Comparison of ENCODE assay signal across 17 cellular contexts in the genomic region with DNA sequence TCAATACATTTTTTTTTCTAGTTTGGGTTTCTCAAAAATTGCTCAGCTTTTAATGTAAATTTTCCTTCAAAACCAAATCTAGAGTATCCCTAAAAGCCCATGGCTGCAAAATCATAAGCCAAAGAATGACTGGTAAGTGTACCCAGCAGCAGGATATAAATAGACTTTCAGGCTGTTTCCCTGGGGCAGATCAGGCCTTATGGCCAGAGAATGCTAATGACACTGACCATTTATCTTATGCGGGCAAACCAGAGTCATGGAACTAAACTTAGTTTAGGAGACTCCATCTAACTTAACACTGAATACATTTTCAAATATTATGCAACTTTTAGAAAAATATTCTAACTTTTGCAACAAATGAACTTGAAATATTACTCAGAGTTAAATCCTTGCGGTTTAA. TPM values are rescaled to one million over a fixed set of nuclear protein-coding genes. Genes with fewer than 3 reads are reported as not detected.
DNase-seq lines count a peak whose midpoint lies in the region; ATAC-seq and TF ChIP-seq lines count a peak whose summit lies in the region.
"Had no signal": no experiment of that assay in that cellular context is flagged by ENCODE, and none has a peak within 500 bp of the region (broad histone marks: within the 10 kb centered on the region; RNA-seq: fewer than 3 reads in every experiment).

No MANE protein-coding gene starts in this region.

- TF ChIP-seq CTCF in 22Rv1 (IDR thresholded peaks at IDR 0.05) (no peak), PC-9 (conservative IDR thresholded peaks at IDR 0.05) (no peak), esophagus squamous epithelium (IDR thresholded peaks at IDR 0.05) (no peak)

- POLR2A ChIA-PET in PC-9 (lab: Charles Lee; ENCODE audit: unreplicated experiment): interaction anchor here (0.6 kb wide), 1 partner anchor 372 kb away, joined by 3 read pairs; no protein-coding TSS in a partner anchor

- H3K9me3 ChIP-seq in PC-9 (ENCODE audit: insufficient read depth, low read depth) (no peaks in the 10 kb centered on the region), esophagus squamous epithelium (no peaks in the 10 kb centered on the region)
- H3K9me3 ChIP-seq: right lobe of liver had no signal

- peak overlapping the region; percentile 89 for H3K4me2 ChIP-seq in PC-9

- 85 to 88% methylated on average over 2 of the region's 2 CpGs for WGBS in esophagus squamous epithelium, 2 donors

- no peak for ATAC-seq in GM19452 (IDR thresholded peaks at IDR 0.05; ENCODE audit: unreplicated experiment)
- ATAC-seq: activated T-helper 17 cell treated with anti-CD3 and anti-CD28 coated beads, Interleukin-2, amount 50 U/mL, for 72 hours; naive thymus-derived CD4-positive, alpha-beta T cell; right lobe of liver had no signal

- H3K4me3 ChIP-seq in PC-9 (peak overlapping the region; percentile 49), esophagus squamous epithelium (no peak overlapping the region)
- H3K4me3 ChIP-seq: right lobe of liver had no signal

- no TSS peak for BruUV-seq in PC-9 (replicated peaks; lab: Mats Ljungman, UMichigan)

- H3K27me3 ChIP-seq in PC-9 (ENCODE audit: insufficient read depth, low read depth): no peaks in the 10 kb centered on the region
- no peaks in the 10 kb centered on the region for H3K27me3 ChIP-seq in esophagus squamous epithelium
- H3K27me3 ChIP-seq: right lobe of liver had no signal

- H3K27ac ChIP-seq in 22Rv1: peak overlapping the region; percentile 68
- H3K27ac ChIP-seq in PC-9: peak overlapping the region; percentile 96
- H3K27ac ChIP-seq in esophagus squamous epithelium: peak overlapping the region in 3 of 4 donors; percentile 59 to 100 (median 100)
- no peak overlapping the region for H3K27ac ChIP-seq in substantia nigra (ENCODE audit: low read depth, low read length, poor library complexity, severe bottlenecking)

- peaks cover 38% of the 10 kb centered on the region for H3F3A ChIP-seq in PC-9 (ENCODE audit: insufficient read depth, low read depth)

- H3K36me3 ChIP-seq in PC-9 (ENCODE audit: low read depth) (peaks cover 70% of the 10 kb centered on the region), esophagus squamous epithelium (peaks cover 8 to 73% (median 12%) of the 10 kb centered on the region in 3 donors)

- CTCF ChIA-PET in PC-9 (lab: Charles Lee): interaction anchor here (0.5 to 0.9 kb wide), 2 partner anchors 13 to 394 kb away, joined by 4 to 5 read pairs; no protein-coding TSS in a partner anchor

- no peak overlapping the region for H2AFZ ChIP-seq in PC-9

- no peak for TF ChIP-seq POLR2A in esophagus squamous epithelium (IDR thresholded peaks at IDR 0.05)

- H3K79me2 ChIP-seq in PC-9 (ENCODE audit: low read depth): peaks cover 91% of the 10 kb centered on the region

- H3K9me2 ChIP-seq in PC-9 (ENCODE audit: insufficient read depth): no peaks in the 10 kb centered on the region

- peaks cover 74% of the 10 kb centered on the region for H3K4me1 ChIP-seq in PC-9 (replicated peaks; ENCODE audit: insufficient read depth)
- H3K4me1 ChIP-seq in esophagus squamous epithelium: peaks cover 5 to 75% (median 28%) of the 10 kb centered on the region in 3 donors

- peaks cover 6% of the 10 kb centered on the region; the same call in 1 of the 2 replicates for H4K20me1 ChIP-seq in PC-9 (ENCODE audit: insufficient read depth)

- intact Hi-C loops in PC-9 (cut with micrococcal nuclease; ENCODE audit: unreplicated experiment): no loop called here
- intact Hi-C loops in esophagus squamous epithelium (cut with DNase I): no loop called here

- DNase-seq in PC-9 (no peak), esophagus squamous epithelium (lab: John Stamatoyannopoulos, UW) (no peak), myocyte (ENCODE audit: low read depth) (peak; percentile 77), SKM-1 (lab: John Stamatoyannopoulos, UW; ENCODE audit: unreplicated experiment) (no peak), 8988T (no peak), substantia nigra (lab: John Stamatoyannopoulos, UW) (no peak)
- DNase-seq: ACHN; activated CD4-positive, alpha-beta T cell treated with anti-CD3 and anti-CD28 coated beads, Interleukin-2, amount 50 U/mL, for 1 hour; effector CD8-positive, alpha-beta T cell; naive thymus-derived CD4-positive, alpha-beta T cell; NCI-H2227 treated with DMSO at 0.1 percent for 48 hours; right lobe of liver; stimulated activated naive CD4-positive, alpha-beta T cell; T-helper 2 cell had no signal

RNA-seq across cellular contexts. Expression of gene OSER1, which starts 7.4 kb away (rescaled TPM):
- 113 and 136 TPM in 2 replicates for total RNA-seq in PC-9 (2021)
- 10 to 100 TPM; 16.1 to 62.2 (median 25.0) TPM for total RNA-seq in esophagus squamous epithelium
- 36.3 and 37.4 TPM in 2 replicates for total RNA-seq in myocyte
- 28.8 TPM for polyA plus RNA-seq in myocyte (2012)

RNA-seq across cellular contexts. Expression of gene JPH2, which starts 16.2 kb away (rescaled TPM):
- total RNA-seq in PC-9 (2021) (41.1 and 58.8 TPM in 2 replicates), esophagus squamous epithelium (10 to 100 TPM in 1 of 4 donors, 1 to 10 TPM in 3; 2.4 to 32.0 (median 6.8) TPM), myocyte (263 and 339 TPM in 2 replicates)
- 121 TPM for polyA plus RNA-seq in myocyte (2012)
- polyA plus RNA-seq: naive thymus-derived CD4-positive, alpha-beta T cell had no signal

RNA-seq across cellular contexts. Expression of gene GDAP1L1, which starts 43.9 kb away (rescaled TPM):
- total RNA-seq in PC-9 (2021) (not detected in 2 replicates), esophagus squamous epithelium (not detected), myocyte (0.11 TPM in 1 of 2 replicates, not detected in the other)
- polyA plus RNA-seq in myocyte (2012): 0.11 TPM
- total RNA-seq: activated T-helper 17 cell treated with anti-CD3 and anti-CD28 coated beads, Interleukin-2, amount 50 U/mL, for 72 hours; naive thymus-derived CD4-positive, alpha-beta T cell; right lobe of liver had no signal
- polyA plus RNA-seq: naive thymus-derived CD4-positive, alpha-beta T cell had no signal
